ENCODE assay signal across 1 cellular context in genomic region chr13:20678566-20678965, GRCh38. TPM values are rescaled to one million over a fixed set of nuclear protein-coding genes. Genes with fewer than 3 reads are reported as not detected.
"Had no signal": no experiment of that assay in that cellular context is flagged by ENCODE, and none has a peak within 500 bp of the region (broad histone marks: within the 10 kb centered on the region; RNA-seq: fewer than 3 reads in every experiment).

No MANE protein-coding gene starts in this region.

RNA-seq across cellular contexts. Expression of gene IL17D, which starts 24.9 kb away (rescaled TPM):
- total RNA-seq: activated CD4-positive, alpha-beta T cell treated with anti-CD3 and anti-CD28 coated beads, Interleukin-2, amount 10 ng/mL, durations not matched to agents 24 days and 14 days had no signal
